14 cellular contexts compared by ENCODE assay signal in genomic region chr1:1041092-1041503, GRCh38. TPM values are rescaled to one million over a fixed set of nuclear protein-coding genes. Genes with fewer than 3 reads are reported as not detected.
A peak's percentile ranks its signal among the peaks of the same experiment; 100 is the strongest.
DNase-seq lines count a peak whose midpoint lies in the region; ATAC-seq lines count a peak whose summit lies in the region.
"Had no signal": no experiment of that assay in that cellular context is flagged by ENCODE, and none has a peak within 500 bp of the region (broad histone marks: within the 10 kb centered on the region; RNA-seq: fewer than 3 reads in every experiment).

No MANE protein-coding gene starts in this region.

- no peak overlapping the region for H3K27ac Mint-ChIP-seq in activated naive CD8-positive, alpha-beta T cell treated with anti-CD3 and anti-CD28 coated beads, Interleukin-2, amount 10 ng/mL, durations not matched to agents 7 days and 5 days
- no peak overlapping the region for H3K27ac Mint-ChIP-seq in stimulated activated effector memory CD8-positive, alpha-beta T cell treated with anti-CD3 and anti-CD28 coated beads, Interleukin-12 subunit alpha, Interleukin-12 subunit beta, amount 100 ng/mL, for 72 hours
- H3K27ac Mint-ChIP-seq: stimulated activated naive B cell treated with anti-CD40 and anti-IgM and Interleukin-4, amounts not matched to agents 10 μg/mL and 1 μg/mL and 100 μg/mL, for 72 hours had no signal

- no peaks in the 10 kb centered on the region for H3K27me3 Mint-ChIP-seq in activated naive CD8-positive, alpha-beta T cell treated with anti-CD3 and anti-CD28 coated beads, Interleukin-2, amount 10 ng/mL, durations not matched to agents 7 days and 5 days

- H3K9me3 Mint-ChIP-seq in activated naive CD8-positive, alpha-beta T cell treated with anti-CD3 and anti-CD28 coated beads, Interleukin-2, amount 10 ng/mL, durations not matched to agents 7 days and 5 days = no peaks in the 10 kb centered on the region
- H3K9me3 Mint-ChIP-seq in stimulated activated effector memory CD8-positive, alpha-beta T cell treated with anti-CD3 and anti-CD28 coated beads, Interleukin-12 subunit alpha, Interleukin-12 subunit beta, amount 100 ng/mL, for 72 hours = no peaks in the 10 kb centered on the region
- H3K9me3 Mint-ChIP-seq: stimulated activated naive B cell treated with anti-CD40 and anti-IgM and Interleukin-4, amounts not matched to agents 10 μg/mL and 1 μg/mL and 100 μg/mL, for 72 hours had no signal

- H3K36me3 ChIP-seq in H7 (replicated peaks; ENCODE audit: control insufficient read depth, insufficient read depth, low read length) = peaks cover 8% of the 10 kb centered on the region
- H3K36me3 ChIP-seq: ovary, upper lobe of right lung had no signal

- peaks cover 28% of the 10 kb centered on the region for H3K27me3 ChIP-seq in H7 (ENCODE audit: control insufficient read depth, insufficient read depth, low read length)
- H3K27me3 ChIP-seq: ovary, SJSA1, upper lobe of right lung had no signal

- peaks cover 15% of the 10 kb centered on the region for H3K4me1 Mint-ChIP-seq in activated naive CD8-positive, alpha-beta T cell treated with anti-CD3 and anti-CD28 coated beads, Interleukin-2, amount 10 ng/mL, durations not matched to agents 7 days and 5 days
- peaks cover 25% of the 10 kb centered on the region for H3K4me1 Mint-ChIP-seq in stimulated activated effector memory CD8-positive, alpha-beta T cell treated with anti-CD3 and anti-CD28 coated beads, Interleukin-12 subunit alpha, Interleukin-12 subunit beta, amount 100 ng/mL, for 72 hours

- no peak overlapping the region for H3K4me3 Mint-ChIP-seq in activated naive CD8-positive, alpha-beta T cell treated with anti-CD3 and anti-CD28 coated beads, Interleukin-2, amount 10 ng/mL, durations not matched to agents 7 days and 5 days
- no peak overlapping the region for H3K4me3 Mint-ChIP-seq in stimulated activated effector memory CD8-positive, alpha-beta T cell treated with anti-CD3 and anti-CD28 coated beads, Interleukin-12 subunit alpha, Interleukin-12 subunit beta, amount 100 ng/mL, for 72 hours

- no peak for ATAC-seq in activated naive CD8-positive, alpha-beta T cell treated with anti-CD3 and anti-CD28 coated beads, Interleukin-2, amount 10 ng/mL, durations not matched to agents 7 days and 5 days (ENCODE audit: low read depth)
- ATAC-seq in GM21367 (IDR thresholded peaks at IDR 0.05; ENCODE audit: unreplicated experiment) = no peak
- no peak for ATAC-seq in stimulated activated effector memory CD8-positive, alpha-beta T cell treated with anti-CD3 and anti-CD28 coated beads, Interleukin-12 subunit alpha, Interleukin-12 subunit beta, amount 100 ng/mL, for 72 hours
- no peak for ATAC-seq in HG02642 (IDR thresholded peaks at IDR 0.05; ENCODE audit: poor library complexity, unreplicated experiment)

- peak overlapping the region; percentile 34 for H3K4me3 ChIP-seq in H7 (ENCODE audit: insufficient read depth, low read depth, low read length)

- POLR2A ChIA-PET in activated naive CD8-positive, alpha-beta T cell treated with anti-CD3 and anti-CD28 coated beads, Interleukin-2, amount 10 ng/mL, durations not matched to agents 7 days and 5 days (lab: Charles Lee) = interaction anchor here (1.1 to 4.1 kb wide), 5 partner anchors 19 to 74 kb away, joined by 3 to 46 read pairs (median 26); partner anchors contain the start of genes ISG15 and PLEKHN1

- H3K36me3 Mint-ChIP-seq in activated naive CD8-positive, alpha-beta T cell treated with anti-CD3 and anti-CD28 coated beads, Interleukin-2, amount 10 ng/mL, durations not matched to agents 7 days and 5 days = peaks cover 7% of the 10 kb centered on the region
- peaks cover 7% of the 10 kb centered on the region for H3K36me3 Mint-ChIP-seq in stimulated activated effector memory CD8-positive, alpha-beta T cell treated with anti-CD3 and anti-CD28 coated beads, Interleukin-12 subunit alpha, Interleukin-12 subunit beta, amount 100 ng/mL, for 72 hours

- DNase-seq in NCI-H748 (lab: John Stamatoyannopoulos, UW; ENCODE audit: unreplicated experiment) (peak; percentile 42), NCI-H748 treated with DMSO at 0.1 percent for 48 hours (lab: John Stamatoyannopoulos, UW) (no peak), H7 (peak; percentile 98), iPS-NIHi7 (ENCODE audit: extremely low spot score) (peak; percentile 86)
- peak; percentile 61 for DNase-seq in activated naive CD8-positive, alpha-beta T cell treated with anti-CD3 and anti-CD28 coated beads, Interleukin-2, amount 10 ng/mL, durations not matched to agents 7 days and 5 days
- no peak for DNase-seq in stimulated activated effector memory CD8-positive, alpha-beta T cell treated with anti-CD3 and anti-CD28 coated beads, Interleukin-12 subunit alpha, Interleukin-12 subunit beta, amount 100 ng/mL, for 72 hours (ENCODE audit: low spot score in 2 of 2)
- DNase-seq: stimulated activated naive B cell treated with anti-CD40 and anti-IgM and Interleukin-4, amounts not matched to agents 10 μg/mL and 1 μg/mL and 100 μg/mL, for 72 hours had no signal

RNA-seq across cellular contexts. Expression of gene AGRN, which starts 21.2 kb away (rescaled TPM):
- 126 and 130 TPM in 2 replicates for total RNA-seq in H7 (2014; rRNA removed; shearing (Covaris generic))
- total RNA-seq in activated naive CD8-positive, alpha-beta T cell treated with anti-CD3 and anti-CD28 coated beads, Interleukin-2, amount 10 ng/mL, durations not matched to agents 7 days and 5 days = 10 to 100 TPM; 18.8 to 19.3 TPM

RNA-seq across cellular contexts. Expression of gene ISG15, which starts 27.8 kb away (rescaled TPM):
- 110 and 124 TPM in 2 replicates for total RNA-seq in H7 (2014; rRNA removed; shearing (Covaris generic))
- 100 to 1,000 TPM; 425 to 457 TPM for total RNA-seq in activated naive CD8-positive, alpha-beta T cell treated with anti-CD3 and anti-CD28 coated beads, Interleukin-2, amount 10 ng/mL, durations not matched to agents 7 days and 5 days

RNA-seq across cellular contexts. Expression of gene RNF223, which starts 33.0 kb away (rescaled TPM):
- total RNA-seq in H7 (2014; rRNA removed; shearing (Covaris generic)) = not detected in 2 replicates
- total RNA-seq in activated naive CD8-positive, alpha-beta T cell treated with anti-CD3 and anti-CD28 coated beads, Interleukin-2, amount 10 ng/mL, durations not matched to agents 7 days and 5 days = not detected
- total RNA-seq: chondrocyte, LHCN-M2, SJSA1 had no signal

RNA-seq across cellular contexts. Expression of gene HES4, which starts 41.2 kb away (rescaled TPM):
- 11.3 and 17.5 TPM in 2 replicates for total RNA-seq in H7 (2014; rRNA removed; shearing (Covaris generic))
- 1 to 10 TPM in 1 of 2 experiments, under 1 TPM in 1; 0.60 to 1.1 TPM for total RNA-seq in activated naive CD8-positive, alpha-beta T cell treated with anti-CD3 and anti-CD28 coated beads, Interleukin-2, amount 10 ng/mL, durations not matched to agents 7 days and 5 days

RNA-seq across cellular contexts. Expression of gene PERM1, which starts 59.2 kb away (rescaled TPM):
- total RNA-seq in H7 (2014; rRNA removed; shearing (Covaris generic)) = not detected in 2 replicates
- not detected for total RNA-seq in activated naive CD8-positive, alpha-beta T cell treated with anti-CD3 and anti-CD28 coated beads, Interleukin-2, amount 10 ng/mL, durations not matched to agents 7 days and 5 days
- total RNA-seq: LHCN-M2 had no signal

Comparison
In these comparisons a context has a peak if more than half of its experiments do, and no peak if none do; other contexts are left out.
1. DNase-seq: peak in NCI-H748 (single experiment), H7 (single experiment), activated naive CD8-positive, alpha-beta T cell treated with anti-CD3 and anti-CD28 coated beads, Interleukin-2, amount 10 ng/mL, durations not matched to agents 7 days and 5 days (single experiment) and iPS-NIHi7 (single experiment); none in NCI-H748 treated with DMSO at 0.1 percent for 48 hours (single experiment) and stimulated activated effector memory CD8-positive, alpha-beta T cell treated with anti-CD3 and anti-CD28 coated beads, Interleukin-12 subunit alpha, Interleukin-12 subunit beta, amount 100 ng/mL, for 72 hours (0 of 2).